8 cellular contexts compared by ENCODE assay signal in the genomic region with DNA sequence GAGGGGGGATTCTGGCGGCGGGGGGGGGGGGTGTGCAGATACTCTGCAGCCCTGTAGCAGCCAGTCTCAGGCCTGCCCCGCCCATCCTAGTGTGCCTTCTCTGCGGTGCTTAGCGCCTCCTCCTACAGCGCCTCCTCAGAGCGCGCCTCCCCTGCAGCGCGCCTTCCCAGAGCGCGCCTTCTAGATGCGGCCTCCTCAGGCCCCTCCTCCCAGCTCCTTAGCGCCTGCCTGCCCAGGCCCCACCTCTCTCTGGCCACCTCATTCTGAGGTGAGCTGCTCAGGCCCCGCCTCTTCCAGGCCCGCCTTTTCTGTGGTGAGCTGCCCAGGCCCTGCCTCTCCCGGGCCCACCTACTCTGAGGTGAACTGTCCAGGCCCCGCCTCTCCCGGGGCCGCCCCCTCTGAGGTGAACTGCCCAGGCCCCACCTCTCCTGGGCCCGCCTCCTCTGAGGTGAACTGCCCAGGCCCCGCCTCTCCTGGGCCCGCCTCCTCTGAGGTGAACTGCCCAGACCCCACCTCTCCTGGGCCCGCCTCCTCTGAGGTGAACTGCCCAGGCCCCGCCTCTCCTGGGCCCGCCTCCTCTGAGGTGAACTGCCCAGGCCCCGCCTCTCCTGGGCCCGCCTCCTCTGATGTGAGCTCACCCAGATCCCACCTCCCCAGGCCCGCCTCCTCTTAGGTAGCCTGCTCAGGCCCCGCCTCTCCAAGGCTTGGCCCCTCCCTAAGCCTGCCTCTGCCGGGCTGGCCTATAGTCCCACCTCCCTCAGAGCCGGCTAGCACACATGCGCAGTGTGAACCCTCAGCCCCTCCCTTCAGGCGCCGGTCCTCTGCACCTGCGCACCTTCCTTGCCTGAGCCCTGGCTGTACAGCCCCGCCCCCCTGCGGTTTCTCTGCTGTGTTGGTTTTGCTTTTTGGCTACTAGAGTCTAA. TPM values are rescaled to one million over a fixed set of nuclear protein-coding genes. Genes with fewer than 3 reads are reported as not detected.
DNase-seq lines count a peak whose midpoint lies in the region; ATAC-seq, FAIRE-seq and TF ChIP-seq lines count a peak whose summit lies in the region.

No MANE protein-coding gene starts in this region.

- H3K4me1 ChIP-seq in CD8-positive, alpha-beta T cell (ENCODE audit: insufficient read depth, low read length): peaks cover 29% of the 10 kb centered on the region

- H3K4me3 Mint-ChIP-seq in CD8-positive, alpha-beta T cell: peak overlapping the region; percentile 89
- peak overlapping the region; percentile 73 for H3K4me3 Mint-ChIP-seq in activated CD8-positive, alpha-beta memory T cell treated with anti-CD3 and anti-CD28 coated beads, Interleukin-2, amount 10 ng/mL, durations not matched to agents 7 days and 5 days
- peak overlapping the region; percentile 82 to 84 for H3K4me3 Mint-ChIP-seq in effector memory CD8-positive, alpha-beta T cell
- H3K4me3 Mint-ChIP-seq in mesothelial cell of epicardium: peak overlapping the region; percentile 85

- no peak overlapping the region for H3K4me3 ChIP-seq in CD8-positive, alpha-beta T cell (ENCODE audit: low read depth, low read length)

- H3K36me3 Mint-ChIP-seq in CD8-positive, alpha-beta T cell: no peaks in the 10 kb centered on the region
- H3K36me3 Mint-ChIP-seq in activated CD8-positive, alpha-beta memory T cell treated with anti-CD3 and anti-CD28 coated beads, Interleukin-2, amount 10 ng/mL, durations not matched to agents 7 days and 5 days: no peaks in the 10 kb centered on the region
- peaks cover 5% of the 10 kb centered on the region for H3K36me3 Mint-ChIP-seq in effector memory CD8-positive, alpha-beta T cell (ENCODE audit: insufficient read depth)
- H3K36me3 Mint-ChIP-seq in mesothelial cell of epicardium: peaks cover under 1% of the 10 kb centered on the region

- peak; percentile 71 for FAIRE-seq in HTR-8/SVneo (lab: Jason Lieb, UNC)

- peaks cover 18% of the 10 kb centered on the region for H3K27me3 Mint-ChIP-seq in CD8-positive, alpha-beta T cell (ENCODE audit: low read depth)
- H3K27me3 Mint-ChIP-seq in activated CD8-positive, alpha-beta memory T cell treated with anti-CD3 and anti-CD28 coated beads, Interleukin-2, amount 10 ng/mL, durations not matched to agents 7 days and 5 days: peaks cover 24% of the 10 kb centered on the region
- H3K27me3 Mint-ChIP-seq in effector memory CD8-positive, alpha-beta T cell: peaks cover 6 to 12% of the 10 kb centered on the region in 2 donors
- no peaks in the 10 kb centered on the region for H3K27me3 Mint-ChIP-seq in mesothelial cell of epicardium (ENCODE audit: low read depth)

- no peak overlapping the region for H3K27ac ChIP-seq in CD8-positive, alpha-beta T cell (ENCODE audit: low read depth, low read length)

- no peak for TF ChIP-seq CTCF in CD8-positive, alpha-beta T cell (IDR thresholded peaks at IDR 0.05)
- no peak for TF ChIP-seq CTCF in mesothelial cell of epicardium (IDR thresholded peaks at IDR 0.05; ENCODE audit: unreplicated experiment)

- intact Hi-C loops in CD8-positive, alpha-beta T cell (cut with DNase I, micrococcal nuclease): loop anchor here (1.0 to 10.0 kb wide), 4 partner anchors 149 to 1541 kb away; partner anchors contain the start of genes VPS50 (in 2 of the 2), CASD1 (in 1 of the 2) and SAMD9 (in 1 of the 2)

- peaks cover 18% of the 10 kb centered on the region for H3K27me3 ChIP-seq in CD8-positive, alpha-beta T cell (ENCODE audit: insufficient read depth, low read length)

- POLR2A ChIA-PET in CD8-positive, alpha-beta T cell (lab: Charles Lee): interaction anchor here (0.7 to 1.0 kb wide), 2 partner anchors 148 to 777 kb away, joined by 4 read pairs; partner anchors contain the start of genes CASD1 and PON2

- peaks cover 28% of the 10 kb centered on the region for H3K4me1 Mint-ChIP-seq in CD8-positive, alpha-beta T cell (ENCODE audit: low read depth)
- peaks cover 26% of the 10 kb centered on the region for H3K4me1 Mint-ChIP-seq in activated CD8-positive, alpha-beta memory T cell treated with anti-CD3 and anti-CD28 coated beads, Interleukin-2, amount 10 ng/mL, durations not matched to agents 7 days and 5 days
- H3K4me1 Mint-ChIP-seq in effector memory CD8-positive, alpha-beta T cell (ENCODE audit: low read depth in 2 of 2): peaks cover 4 to 14% of the 10 kb centered on the region in 2 donors
- H3K4me1 Mint-ChIP-seq in mesothelial cell of epicardium: peaks cover 10% of the 10 kb centered on the region

- H3K9me3 Mint-ChIP-seq in CD8-positive, alpha-beta T cell: no peaks in the 10 kb centered on the region
- no peaks in the 10 kb centered on the region for H3K9me3 Mint-ChIP-seq in activated CD8-positive, alpha-beta memory T cell treated with anti-CD3 and anti-CD28 coated beads, Interleukin-2, amount 10 ng/mL, durations not matched to agents 7 days and 5 days (ENCODE audit: low read depth)
- H3K9me3 Mint-ChIP-seq in effector memory CD8-positive, alpha-beta T cell: peaks cover 0 to 2% of the 10 kb centered on the region in 2 donors
- H3K9me3 Mint-ChIP-seq in mesothelial cell of epicardium: no peaks in the 10 kb centered on the region

- no peaks in the 10 kb centered on the region for H3K9me3 ChIP-seq in CD8-positive, alpha-beta T cell (ENCODE audit: low read length)

- peak; percentile 85 to 97 (median 90) for DNase-seq in CD8-positive, alpha-beta T cell
- peak; percentile 75 for DNase-seq in HTR-8/SVneo (ENCODE audit: insufficient read length, low spot score)
- peak; percentile 92 for DNase-seq in NOMO-1 treated with DMSO at 0.1 percent for 48 hours (lab: John Stamatoyannopoulos, UW; ENCODE audit: unreplicated experiment)
- peak; percentile 96 for DNase-seq in activated CD8-positive, alpha-beta memory T cell treated with anti-CD3 and anti-CD28 coated beads, Interleukin-2, amount 10 ng/mL, durations not matched to agents 7 days and 5 days
- DNase-seq in effector memory CD8-positive, alpha-beta T cell: peak; percentile 94 to 95 (median 94)
- DNase-seq in mesothelial cell of epicardium (ENCODE audit: low spot score in 2 of 2, unreplicated experiment in 2 of 2): peak; percentile 89 to 93
- peak; percentile 56 for DNase-seq in stimulated activated CD8-positive, alpha-beta memory T cell treated with anti-CD3 and anti-CD28 coated beads, Interleukin-15, amount 100 ng/mL, for 24 hours (ENCODE audit: low read depth)

- H3K36me3 ChIP-seq in CD8-positive, alpha-beta T cell (ENCODE audit: insufficient read depth, low read length): no peaks in the 10 kb centered on the region

- CTCF ChIA-PET in CD8-positive, alpha-beta T cell (lab: Charles Lee): no interaction called here
- CTCF ChIA-PET in activated CD8-positive, alpha-beta memory T cell treated with anti-CD3 and anti-CD28 coated beads, Interleukin-2, amount 10 ng/mL, durations not matched to agents 7 days and 5 days (lab: Charles Lee): interaction anchor here (0.9 to 1.5 kb wide), 2 partner anchors 147 to 819 kb away, joined by 3 to 4 read pairs; no protein-coding TSS in a partner anchor

- ATAC-seq in CD8-positive, alpha-beta T cell: peak; percentile 81
- ATAC-seq in GM21390 (IDR thresholded peaks at IDR 0.05; ENCODE audit: unreplicated experiment): peak; percentile 78
- ATAC-seq in activated CD8-positive, alpha-beta memory T cell treated with anti-CD3 and anti-CD28 coated beads, Interleukin-2, amount 10 ng/mL, durations not matched to agents 7 days and 5 days: peak; percentile 88
- ATAC-seq in effector memory CD8-positive, alpha-beta T cell (replicated peaks): peak; percentile 81

- H3K27ac Mint-ChIP-seq in CD8-positive, alpha-beta T cell: no peak overlapping the region
- peak overlapping the region; percentile 79 for H3K27ac Mint-ChIP-seq in activated CD8-positive, alpha-beta memory T cell treated with anti-CD3 and anti-CD28 coated beads, Interleukin-2, amount 10 ng/mL, durations not matched to agents 7 days and 5 days
- no peak overlapping the region for H3K27ac Mint-ChIP-seq in effector memory CD8-positive, alpha-beta T cell
- no peak overlapping the region for H3K27ac Mint-ChIP-seq in mesothelial cell of epicardium

RNA-seq across cellular contexts. Expression of gene SGCE, which starts 2.1 kb away (rescaled TPM):
- under 1 TPM in 1 of 2 experiments, not detected in 1; 0.50 TPM for total RNA-seq in CD8-positive, alpha-beta T cell
- total RNA-seq in activated CD8-positive, alpha-beta memory T cell treated with anti-CD3 and anti-CD28 coated beads, Interleukin-2, amount 10 ng/mL, durations not matched to agents 7 days and 5 days: 1 to 10 TPM; 2.4 to 3.2 TPM
- 50.4 to 59.3 TPM (median 51.3 TPM) in 3 replicates for total RNA-seq in mesothelial cell of epicardium

Comparison
In these comparisons a context has a peak if more than half of its experiments do, and no peak if none do; other contexts are left out.
1. RNA of gene SGCE, which starts 2.1 kb away (total RNA-seq): 50.4 to 59.3 TPM in mesothelial cell of epicardium; 2.4 to 3.2 TPM in activated CD8-positive, alpha-beta memory T cell treated with anti-CD3 and anti-CD28 coated beads, Interleukin-2, amount 10 ng/mL, durations not matched to agents 7 days and 5 days and 0.50 TPM in CD8-positive, alpha-beta T cell; every median in the first group is over 10 times any median in the second.
2. Peak in every context shown above with its lines, with median percentiles within 50 percentile points of each other: ATAC-seq, DNase-seq and H3K4me3 Mint-ChIP-seq.